In the genomic region with DNA sequence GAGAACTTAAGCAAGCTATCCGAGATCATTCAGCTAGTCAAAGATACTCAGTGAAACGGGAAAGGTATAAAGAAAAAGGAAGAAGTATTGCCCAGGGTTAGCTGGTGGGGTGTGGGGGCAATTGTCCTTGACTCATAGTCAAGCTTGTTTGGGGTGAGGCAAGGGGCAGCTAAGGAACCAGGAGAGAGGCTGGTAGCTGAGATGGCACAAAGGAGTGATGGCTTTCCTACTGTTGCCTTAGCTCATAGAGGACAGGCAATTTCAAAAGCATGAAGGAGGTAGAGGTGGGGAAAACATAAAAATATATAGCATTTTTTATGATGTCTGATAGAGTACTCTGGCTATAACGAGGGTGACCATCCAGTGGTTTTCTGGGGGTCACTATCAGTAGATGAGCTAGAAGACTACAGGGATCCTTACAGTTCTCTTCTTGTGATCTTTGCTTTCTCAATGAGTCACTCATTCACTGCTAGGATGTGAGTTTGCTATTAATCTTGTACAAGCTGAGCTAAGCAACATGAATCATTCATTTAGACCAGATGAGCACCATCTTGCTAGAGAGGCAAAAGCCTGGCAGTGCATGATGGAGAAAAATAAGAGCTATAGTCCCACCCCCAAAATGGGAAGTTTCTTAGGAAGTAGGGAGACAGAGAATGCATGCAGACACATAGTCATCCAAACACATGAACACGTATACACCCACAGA, we compare ENCODE assay signal across 18 cellular contexts.
DNase-seq lines count a peak whose midpoint lies in the region; ATAC-seq, FAIRE-seq and TF ChIP-seq lines count a peak whose summit lies in the region.
"Had no signal": no experiment of that assay in that cellular context is flagged by ENCODE, and none has a peak within 500 bp of the region (broad histone marks: within the 10 kb centered on the region; RNA-seq: fewer than 3 reads in every experiment).

No MANE protein-coding gene starts in this region.

- H3K4me2 ChIP-seq in hepatocyte, result no peak overlapping the region

- H3K4me1 ChIP-seq in hepatocyte (ENCODE audit: insufficient read depth), result peaks cover 14% of the 10 kb centered on the region
- H3K4me1 ChIP-seq: colonic mucosa had no signal

- peak; percentile 58 for DNase-seq in Caki2 (ENCODE audit: low read depth)
- DNase-seq in RCC 7860 (ENCODE audit: low spot score), result peak; percentile 71
- DNase-seq in epithelial cell of proximal tubule (ENCODE audit: low read depth), result peak; percentile 61
- peak; percentile 70 for DNase-seq in non-pigmented ciliary epithelial cell (ENCODE audit: low read depth)
- no peak for DNase-seq in NCI-H146 (lab: John Stamatoyannopoulos, UW)
- DNase-seq in NCI-H748 (lab: John Stamatoyannopoulos, UW; ENCODE audit: unreplicated experiment), result no peak
- DNase-seq in hepatocyte (ENCODE audit: low spot score), result no peak
- DNase-seq: activated naive CD4-positive, alpha-beta T cell treated with anti-CD3 and anti-CD28 coated beads for 36 hours; CD8-positive, alpha-beta memory T cell; colonic mucosa; foreskin melanocyte; KBM-7; NCI-H187; NCI-H748 treated with DMSO at 0.1 percent for 48 hours; right lobe of liver; Right ventricle myocardium superior; stimulated activated naive CD8-positive, alpha-beta T cell treated with anti-CD3 and anti-CD28 coated beads, Interleukin-15, amount 100 ng/mL, for 72 hours had no signal

- ATAC-seq in HG03354 (IDR thresholded peaks at IDR 0.05; ENCODE audit: poor library complexity, severe bottlenecking, unreplicated experiment), result no peak
- ATAC-seq: right lobe of liver; stimulated activated naive CD8-positive, alpha-beta T cell treated with anti-CD3 and anti-CD28 coated beads, Interleukin-15, amount 100 ng/mL, for 72 hours had no signal

- no peak overlapping the region for H2AFZ ChIP-seq in hepatocyte

- 90% methylated on average over 4 of the region's 4 CpGs for WGBS in hepatocyte (ENCODE audit: low lambda C conversion rate, missing lambda C conversion rate)

- H3K79me2 ChIP-seq in hepatocyte, result no peaks in the 10 kb centered on the region

- no peaks in the 10 kb centered on the region for H3K9me2 ChIP-seq in hepatocyte (replicated peaks; ENCODE audit: insufficient read depth)

- H3K4me3 ChIP-seq in epithelial cell of proximal tubule (ENCODE audit: low read depth, low read length), result no peak overlapping the region
- H3K4me3 ChIP-seq in hepatocyte, result no peak overlapping the region
- H3K4me3 ChIP-seq: colonic mucosa, right lobe of liver had no signal

- peak; percentile 82 for FAIRE-seq in RCC 7860 (lab: Jason Lieb, UNC)

- H3K9me3 ChIP-seq in hepatocyte (ENCODE audit: low read depth), result no peaks in the 10 kb centered on the region
- H3K9me3 ChIP-seq: colonic mucosa, right lobe of liver had no signal

- in situ Hi-C loops in Caki2 (cut with HindIII; ENCODE audit: low pct_unique_long_range_greater_than_20kb, low sequenced_read_pairs), result no loop called here

- no peak overlapping the region for H3K27ac ChIP-seq in hepatocyte
- H3K27ac ChIP-seq: colonic mucosa, right lobe of liver had no signal

- TF ChIP-seq CTCF in epithelial cell of proximal tubule (conservative IDR thresholded peaks at IDR 0.05; ENCODE audit: low read depth, low read length) (no peak), hepatocyte (IDR thresholded peaks at IDR 0.05; ENCODE audit: poor library complexity) (no peak)

- H3K27me3 ChIP-seq in hepatocyte, result no peaks in the 10 kb centered on the region
- H3K27me3 ChIP-seq: colonic mucosa, right lobe of liver had no signal

- no peaks in the 10 kb centered on the region for H4K20me1 ChIP-seq in hepatocyte (ENCODE audit: insufficient read depth, poor library complexity, severe bottlenecking)

- H3K36me3 ChIP-seq in hepatocyte (replicated peaks; ENCODE audit: insufficient read depth, low read depth), result no peaks in the 10 kb centered on the region
- H3K36me3 ChIP-seq: colonic mucosa, right lobe of liver had no signal

Comparison
In these comparisons a context has a peak if more than half of its experiments do, and no peak if none do; other contexts are left out.
1. DNase-seq: peak in Caki2 (single experiment), RCC 7860 (single experiment), epithelial cell of proximal tubule (single experiment) and non-pigmented ciliary epithelial cell (single experiment); none in NCI-H146 (single experiment), NCI-H748 (single experiment) and hepatocyte (single experiment).